In genomic region chr1:246164764-246165163, GRCh38 we compare ENCODE assay signal across 29 cellular contexts.
"Had no signal": no experiment of that assay in that cellular context is flagged by ENCODE, and none has a peak within 500 bp of the region (broad histone marks: within the 10 kb centered on the region; RNA-seq: fewer than 3 reads in every experiment).

No MANE protein-coding gene starts in this region.

- H3K4me3 ChIP-seq: ascending aorta, cardiac muscle cell, SJCRH30, SK-N-MC had no signal

- H3K4me1 Mint-ChIP-seq: activated CD4-positive, alpha-beta memory T cell treated with anti-CD3 and anti-CD28 coated beads, Interleukin-2, amount 10 ng/mL, durations not matched to agents 7 days and 5 days; activated CD8-positive, alpha-beta memory T cell treated with anti-CD3 and anti-CD28 coated beads, Interleukin-2, amount 10 ng/mL, durations not matched to agents 7 days and 5 days; activated naive CD4-positive, alpha-beta T cell treated with anti-CD3 and anti-CD28 coated beads, Interleukin-2, amount 10 ng/mL, durations not matched to agents 7 days and 5 days; central memory CD8-positive, alpha-beta T cell had no signal

- H3K27me3 Mint-ChIP-seq: activated CD4-positive, alpha-beta memory T cell treated with anti-CD3 and anti-CD28 coated beads, Interleukin-2, amount 10 ng/mL, durations not matched to agents 7 days and 5 days; activated CD8-positive, alpha-beta memory T cell treated with anti-CD3 and anti-CD28 coated beads, Interleukin-2, amount 10 ng/mL, durations not matched to agents 7 days and 5 days; activated naive CD4-positive, alpha-beta T cell treated with anti-CD3 and anti-CD28 coated beads, Interleukin-2, amount 10 ng/mL, durations not matched to agents 7 days and 5 days; activated naive CD8-positive, alpha-beta T cell; central memory CD8-positive, alpha-beta T cell had no signal

- H3K9me3 ChIP-seq: ascending aorta, SJCRH30 had no signal

- H3K36me3 Mint-ChIP-seq: activated CD8-positive, alpha-beta memory T cell treated with anti-CD3 and anti-CD28 coated beads, Interleukin-2, amount 10 ng/mL, durations not matched to agents 7 days and 5 days; activated naive CD4-positive, alpha-beta T cell treated with anti-CD3 and anti-CD28 coated beads, Interleukin-2, amount 10 ng/mL, durations not matched to agents 7 days and 5 days had no signal

- ATAC-seq: activated CD8-positive, alpha-beta memory T cell treated with anti-CD3 and anti-CD28 coated beads, Interleukin-2, amount 10 ng/mL, durations not matched to agents 7 days and 5 days; Panc1 had no signal

- H3K27me3 ChIP-seq: ascending aorta, cardiac muscle cell, SJCRH30 had no signal

- H3K27ac ChIP-seq: ascending aorta, cardiac muscle cell, SJCRH30, SK-N-MC had no signal

- H3K27ac Mint-ChIP-seq: activated CD4-positive, alpha-beta memory T cell treated with anti-CD3 and anti-CD28 coated beads, Interleukin-2, amount 10 ng/mL, durations not matched to agents 7 days and 5 days; activated CD8-positive, alpha-beta memory T cell treated with anti-CD3 and anti-CD28 coated beads, Interleukin-2, amount 10 ng/mL, durations not matched to agents 7 days and 5 days; activated naive CD4-positive, alpha-beta T cell treated with anti-CD3 and anti-CD28 coated beads, Interleukin-2, amount 10 ng/mL, durations not matched to agents 7 days and 5 days; activated naive CD8-positive, alpha-beta T cell; T-helper 1 cell treated with Interleukin-12 subunit alpha and Interleukin-12 subunit beta and Interleukin-4 antibody, amounts not matched to agents 30 μg/mL and 1 μg/mL, for 36 hours; T-helper 2 cell treated with Interferon-gamma antibody and Interleukin-4, amounts not matched to agents 5 μg/mL and 100 μg/mL, for 36 hours had no signal

- H3K36me3 ChIP-seq: ascending aorta, cardiac muscle cell, SJCRH30 had no signal

- H3K4me3 Mint-ChIP-seq: activated CD4-positive, alpha-beta memory T cell treated with anti-CD3 and anti-CD28 coated beads, Interleukin-2, amount 10 ng/mL, durations not matched to agents 7 days and 5 days; activated CD8-positive, alpha-beta memory T cell treated with anti-CD3 and anti-CD28 coated beads, Interleukin-2, amount 10 ng/mL, durations not matched to agents 7 days and 5 days; activated naive CD4-positive, alpha-beta T cell treated with anti-CD3 and anti-CD28 coated beads, Interleukin-2, amount 10 ng/mL, durations not matched to agents 7 days and 5 days; activated naive CD8-positive, alpha-beta T cell; central memory CD8-positive, alpha-beta T cell; T-helper 1 cell treated with Interleukin-12 subunit alpha and Interleukin-12 subunit beta and Interleukin-4 antibody, amounts not matched to agents 30 μg/mL and 1 μg/mL, for 36 hours; T-helper 2 cell treated with Interferon-gamma antibody and Interleukin-4, amounts not matched to agents 5 μg/mL and 100 μg/mL, for 36 hours had no signal

- DNase-seq: activated CD4-positive, alpha-beta memory T cell treated with anti-CD3 and anti-CD28 coated beads, Interleukin-2, amount 10 ng/mL, durations not matched to agents 7 days and 5 days; activated CD4-positive, alpha-beta T cell treated with anti-CD3 and anti-CD28 coated beads for 1 hour; activated CD4-positive, alpha-beta T cell treated with anti-CD3 and anti-CD28 coated beads for 48 hours; activated CD4-positive, CD25-positive, alpha-beta regulatory T cell; activated CD8-positive, alpha-beta memory T cell treated with anti-CD3 and anti-CD28 coated beads for 24 hours; activated CD8-positive, alpha-beta memory T cell treated with anti-CD3 and anti-CD28 coated beads, Interleukin-2, amount 10 ng/mL, durations not matched to agents 7 days and 5 days; activated CD8-positive, alpha-beta memory T cell treated with anti-CD3 and anti-CD28 coated beads, Interleukin-2, amount 50 U/mL, for 48 hours; activated effector memory CD4-positive, alpha-beta T cell treated with Interleukin-2 at 50 U/mL for 16 hours; activated naive CD4-positive, alpha-beta T cell treated with anti-CD3 and anti-CD28 coated beads, Interleukin-2, amount 10 ng/mL, durations not matched to agents 7 days and 5 days; activated T-cell treated with anti-CD3 and anti-CD28 coated beads, Interleukin-2, amount 50 U/mL, for 48 hours; amygdala; NCI-H1105; NCI-H1417 treated with DMSO at 0.1 percent for 48 hours; NCI-H1694; NCI-H1930; NCI-H2081 treated with DMSO at 0.1 percent for 48 hours; NCI-H226; NCI-H446 treated with DMSO at 0.1 percent for 48 hours; NCI-H524 treated with DMSO at 0.1 percent for 48 hours; SHP77; SJCRH30 had no signal

- H3K9me3 Mint-ChIP-seq: activated CD4-positive, alpha-beta memory T cell treated with anti-CD3 and anti-CD28 coated beads, Interleukin-2, amount 10 ng/mL, durations not matched to agents 7 days and 5 days; activated naive CD4-positive, alpha-beta T cell treated with anti-CD3 and anti-CD28 coated beads, Interleukin-2, amount 10 ng/mL, durations not matched to agents 7 days and 5 days; central memory CD8-positive, alpha-beta T cell; T-helper 1 cell treated with Interleukin-12 subunit alpha and Interleukin-12 subunit beta and Interleukin-4 antibody, amounts not matched to agents 30 μg/mL and 1 μg/mL, for 36 hours; T-helper 2 cell treated with Interferon-gamma antibody and Interleukin-4, amounts not matched to agents 5 μg/mL and 100 μg/mL, for 36 hours had no signal

- H3K4me1 ChIP-seq: ascending aorta, SJCRH30 had no signal
